In the genomic region with DNA sequence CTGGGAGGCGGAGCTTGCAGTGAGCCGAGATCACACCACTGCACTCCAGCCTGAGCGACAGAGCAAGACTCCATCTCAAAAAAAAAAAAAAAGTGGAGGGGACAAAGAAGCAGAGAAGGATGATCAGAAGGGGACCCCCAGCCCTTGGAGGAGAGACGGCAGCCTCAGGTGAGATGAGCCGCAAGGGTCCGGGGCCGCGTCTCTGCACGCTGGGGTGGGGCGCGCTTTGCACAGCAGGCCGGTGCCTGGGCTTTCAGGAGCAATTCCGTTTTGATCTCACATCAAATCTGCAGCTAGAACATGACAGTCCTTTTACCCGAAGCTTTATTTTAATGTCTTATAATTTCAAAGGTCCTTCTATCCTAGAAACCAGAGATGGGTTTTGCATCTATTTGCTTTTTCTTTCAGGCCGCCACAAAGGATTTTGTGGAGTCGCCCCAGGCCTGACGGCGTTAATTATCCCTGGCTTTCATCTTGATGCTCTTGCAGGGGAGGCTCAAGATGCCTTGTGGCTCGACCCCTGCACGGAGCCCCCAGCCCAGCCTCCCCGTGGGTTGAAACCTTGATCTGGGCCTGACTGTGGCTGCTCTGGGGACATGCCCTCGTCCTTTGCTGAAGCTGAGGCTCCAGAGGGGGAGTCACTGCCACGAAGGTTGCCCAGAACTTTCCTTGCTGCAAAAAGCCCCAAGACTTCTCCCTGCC, we compare ENCODE assay signal across 1 cellular context.
A peak's percentile ranks its signal among the peaks of the same experiment; 100 is the strongest.
TF ChIP-seq lines count a peak whose summit lies in the region.

No MANE protein-coding gene starts in this region.

TF ChIP-seq in HepG2, 621 proteins besides CTCF, POLR2A, EP300 and RAD21:
- TF ChIP-seq FOXC1 (CRISPR knock-in tag; IDR thresholded peaks at IDR 0.05; ENCODE audit: borderline replicate concordance) (no peak), AGO2 (optimal IDR thresholded peaks at IDR 0.05; ENCODE audit: low read depth, low read length) (peak; percentile 68)
TF ChIP-seq in HepG2: peak in this region for 1.
